Comparison of ENCODE assay signal across 10 cellular contexts in the genomic region with DNA sequence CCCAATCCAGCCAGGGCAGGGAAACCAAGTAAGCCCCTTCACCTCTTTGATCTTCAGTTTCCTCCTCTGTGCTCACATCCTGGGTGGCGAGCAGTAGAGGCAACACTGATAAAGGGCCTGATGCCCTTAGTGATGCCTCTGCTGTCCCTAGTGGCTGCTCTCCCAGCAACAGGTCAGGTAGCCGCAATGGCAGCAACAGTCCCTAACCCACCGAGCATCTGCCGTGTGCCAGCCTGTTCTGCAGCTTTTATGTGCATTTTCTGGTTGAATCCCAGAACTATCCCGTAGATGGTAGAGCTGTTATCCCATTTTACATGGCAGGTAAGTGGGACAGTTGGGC. TPM values are rescaled to one million over a fixed set of nuclear protein-coding genes. Genes with fewer than 3 reads are reported as not detected.
DNase-seq lines count a peak whose midpoint lies in the region; ATAC-seq and TF ChIP-seq lines count a peak whose summit lies in the region.
"Had no signal": no experiment of that assay in that cellular context is flagged by ENCODE, and none has a peak within 500 bp of the region (broad histone marks: within the 10 kb centered on the region; RNA-seq: fewer than 3 reads in every experiment).

No MANE protein-coding gene starts in this region.

- POLR2A ChIA-PET in GM10248 (lab: Yijun Ruan, JAX) = interaction anchor here (1.0 kb wide), 1 partner anchor 20 kb away, joined by 7 read pairs; no protein-coding TSS in a partner anchor

- H3K36me3 ChIP-seq in vagina = peaks cover 0 to 60% of the 10 kb centered on the region in 2 donors

- TF ChIP-seq POLR2A in vagina (IDR thresholded peaks at IDR 0.05) = no peak

- no peak for DNase-seq in GM10248 (ENCODE audit: extremely low spot score)
- DNase-seq in SK-MEL-5 (ENCODE audit: low read depth, low spot score) = peak; percentile 26
- no peak for DNase-seq in fibroblast of mammary gland (ENCODE audit: low read depth)
- DNase-seq in vagina (ENCODE audit: extremely low spot score in 2 of 2) = no peak
- DNase-seq in coronary artery (ENCODE audit: low spot score) = no peak
- DNase-seq in NCI-H446 (lab: John Stamatoyannopoulos, UW) = no peak
- DNase-seq: DMS153; effector CD8-positive, alpha-beta T cell had no signal

- no peaks in the 10 kb centered on the region for H3K27me3 ChIP-seq in vagina

- H3K27ac ChIP-seq in 22Rv1 = no peak overlapping the region
- H3K27ac ChIP-seq in vagina = no peak overlapping the region
- no peak overlapping the region for H3K27ac ChIP-seq in coronary artery

- no peak overlapping the region for H3K4me3 ChIP-seq in fibroblast of mammary gland (ENCODE audit: control insufficient read depth, low read depth, low read length)
- no peak overlapping the region for H3K4me3 ChIP-seq in vagina
- H3K4me3 ChIP-seq in coronary artery = no peak overlapping the region

- intact Hi-C loops in vagina (cut with DNase I) = no loop called here

- no peaks in the 10 kb centered on the region for H3K9me3 ChIP-seq in vagina

- peaks cover 11% of the 10 kb centered on the region for H3K4me1 ChIP-seq in vagina

- ATAC-seq in HG02852 (IDR thresholded peaks at IDR 0.05; ENCODE audit: unreplicated experiment) = no peak

- CTCF ChIA-PET in GM10248 (lab: Yijun Ruan, JAX) = interaction anchor here (1.7 to 8.5 kb wide), 2 partner anchors 11 to 58 kb away, joined by 5 to 77 read pairs; no protein-coding TSS in a partner anchor

- in situ Hi-C loops in SK-MEL-5 (cut with HindIII; ENCODE audit: low pct_unique_long_range_greater_than_20kb, low sequenced_read_pairs) = no loop called here

- TF ChIP-seq CTCF in 22Rv1 (IDR thresholded peaks at IDR 0.05) (peak; percentile 34; the same call in 1 of the 2 replicates), GM10248 (IDR thresholded peaks at IDR 0.05; ENCODE audit: control extremely low read depth, extremely low read depth, low read depth, missing control alignments) (peak; percentile 28), fibroblast of mammary gland (conservative IDR thresholded peaks at IDR 0.05; ENCODE audit: control insufficient read depth, insufficient read depth, low read depth, low read length) (peak; percentile 21), vagina (IDR thresholded peaks at IDR 0.05) (no peak), coronary artery (IDR thresholded peaks at IDR 0.05) (no peak)

RNA-seq across cellular contexts. Expression of gene SCYL1, which starts 5.2 kb away (rescaled TPM):
- 57.8 and 64.9 TPM in 2 replicates for total RNA-seq in SK-MEL-5 (2014; rRNA removed; shearing (Covaris generic))
- 86.7 and 89.1 TPM in 2 replicates for polyA plus RNA-seq in SK-MEL-5 (2015; cell fraction: cytosol; rRNA removed)
- 80.9 and 96.5 TPM in 2 replicates for polyA plus RNA-seq in SK-MEL-5 (2015; cell fraction: nucleus; rRNA removed)
- total RNA-seq in vagina = 77.3 TPM

RNA-seq across cellular contexts. Expression of gene LTBP3, which starts 28.0 kb away (rescaled TPM):
- 1.8 and 2.0 TPM in 2 replicates for total RNA-seq in SK-MEL-5 (2014; rRNA removed; shearing (Covaris generic))
- 2.7 and 4.7 TPM in 2 replicates for polyA plus RNA-seq in SK-MEL-5 (2015; cell fraction: cytosol; rRNA removed)
- polyA plus RNA-seq in SK-MEL-5 (2015; cell fraction: nucleus; rRNA removed) = 1.5 and 2.4 TPM in 2 replicates
- 246 TPM for total RNA-seq in vagina

RNA-seq across cellular contexts. Expression of gene MALAT1, which starts 31.3 kb away (rescaled TPM):
- 1,469 and 1,846 TPM in 2 replicates for total RNA-seq in SK-MEL-5 (2014; rRNA removed; shearing (Covaris generic))
- polyA plus RNA-seq in SK-MEL-5 (2015; cell fraction: cytosol; rRNA removed) = 14.9 and 24.6 TPM in 2 replicates
- polyA plus RNA-seq in SK-MEL-5 (2015; cell fraction: nucleus; rRNA removed) = 1,901 and 1,945 TPM in 2 replicates
- 16,459 TPM for total RNA-seq in vagina

RNA-seq across cellular contexts. Expression of gene ZNRD2, which starts 40.1 kb away (rescaled TPM):
- 26.5 and 32.4 TPM in 2 replicates for total RNA-seq in SK-MEL-5 (2014; rRNA removed; shearing (Covaris generic))
- 51.0 and 53.7 TPM in 2 replicates for polyA plus RNA-seq in SK-MEL-5 (2015; cell fraction: cytosol; rRNA removed)
- polyA plus RNA-seq in SK-MEL-5 (2015; cell fraction: nucleus; rRNA removed) = 22.2 and 43.2 TPM in 2 replicates
- 68.5 TPM for total RNA-seq in vagina

RNA-seq across cellular contexts. Expression of gene FAM89B, which starts 42.2 kb away (rescaled TPM):
- 12.2 and 13.2 TPM in 2 replicates for total RNA-seq in SK-MEL-5 (2014; rRNA removed; shearing (Covaris generic))
- 26.8 and 35.8 TPM in 2 replicates for polyA plus RNA-seq in SK-MEL-5 (2015; cell fraction: cytosol; rRNA removed)
- 24.1 and 31.4 TPM in 2 replicates for polyA plus RNA-seq in SK-MEL-5 (2015; cell fraction: nucleus; rRNA removed)
- 62.4 TPM for total RNA-seq in vagina

Comparison
In these comparisons a context has a peak if more than half of its experiments do, and no peak if none do; other contexts are left out.
1. CTCF ChIP-seq: peak in 22Rv1 (single experiment), GM10248 (single experiment) and fibroblast of mammary gland (single experiment); none in vagina (0 of 3) and coronary artery (single experiment).
2. RNA of gene LTBP3, which starts 28.0 kb away (total RNA-seq): 246 TPM in vagina (single experiment); 1.8 to 2.0 TPM in SK-MEL-5; every median in the first group is over 10 times any median in the second.